Comparison of ENCODE assay signal across 12 cellular contexts in the genomic region with DNA sequence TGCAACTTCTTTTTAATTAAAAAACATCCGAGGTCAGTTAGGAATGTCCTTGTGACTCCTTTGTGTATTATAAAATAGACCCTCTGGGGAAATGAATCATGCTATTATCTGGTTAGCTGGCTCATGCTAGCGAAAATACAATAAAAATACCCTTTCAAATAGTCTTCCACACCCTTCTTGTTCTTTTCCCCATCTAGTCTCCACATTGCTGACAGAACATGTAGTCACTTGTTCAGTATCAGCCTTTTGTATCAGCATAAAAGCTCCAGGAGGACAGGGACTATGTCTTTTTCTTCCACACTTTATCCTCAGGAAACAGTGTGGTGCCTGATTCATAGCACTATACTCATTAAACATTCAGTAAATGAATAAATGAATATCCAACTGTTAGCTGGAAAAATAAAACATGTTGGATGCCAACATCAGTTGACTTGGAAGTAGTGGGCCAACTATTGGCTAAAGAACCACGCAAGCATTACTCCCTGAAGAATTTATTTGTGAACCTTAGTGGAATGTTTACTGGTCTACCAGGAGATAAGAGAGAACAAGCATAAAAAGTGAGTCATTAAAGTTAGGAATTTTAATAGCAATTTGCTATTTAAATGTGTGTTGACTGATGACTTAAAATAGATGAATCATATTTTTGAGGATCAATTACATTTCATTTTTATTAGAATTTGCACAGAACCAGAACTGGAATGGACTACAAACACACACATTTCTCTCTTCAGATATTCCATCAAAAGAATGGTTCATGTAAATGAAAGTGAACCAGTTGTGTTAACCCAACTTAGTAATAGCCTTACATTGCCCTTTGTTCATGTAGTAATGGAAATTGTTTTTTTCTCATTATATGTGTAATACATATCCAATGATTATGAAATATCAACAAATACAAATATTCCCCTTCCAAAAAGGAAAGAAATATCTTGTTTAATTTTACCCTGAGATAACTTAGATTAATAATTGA.
DNase-seq lines count a peak whose midpoint lies in the region; ATAC-seq and TF ChIP-seq lines count a peak whose summit lies in the region.
"Had no signal": no experiment of that assay in that cellular context is flagged by ENCODE, and none has a peak within 500 bp of the region (broad histone marks: within the 10 kb centered on the region; RNA-seq: fewer than 3 reads in every experiment).

No MANE protein-coding gene starts in this region.

- H4K20me1 ChIP-seq in hepatocyte (ENCODE audit: insufficient read depth, poor library complexity, severe bottlenecking), result no peaks in the 10 kb centered on the region

- H3K9me2 ChIP-seq in hepatocyte (replicated peaks; ENCODE audit: insufficient read depth), result no peaks in the 10 kb centered on the region

- no peaks in the 10 kb centered on the region for H3K4me1 ChIP-seq in hepatocyte (ENCODE audit: insufficient read depth)

- no peak for DNase-seq in Right ventricle myocardium superior
- no peak for DNase-seq in cardiac septum (ENCODE audit: low spot score)
- peak; percentile 82 for DNase-seq in astrocyte of the hippocampus (ENCODE audit: low read depth, low spot score)
- DNase-seq in hepatocyte (ENCODE audit: low spot score), result no peak
- no peak for DNase-seq in activated CD8-positive, alpha-beta memory T cell treated with anti-CD3 and anti-CD28 coated beads, Interleukin-2, amount 50 U/mL, for 48 hours
- no peak for DNase-seq in NCI-H2081 treated with DMSO at 0.1 percent for 48 hours (lab: John Stamatoyannopoulos, UW)
- no peak for DNase-seq in left lobe of liver (ENCODE audit: low spot score)
- no peak for DNase-seq in stimulated activated naive CD8-positive, alpha-beta T cell treated with anti-CD3 and anti-CD28 coated beads, Interleukin-15, Interleukin-2, amounts not matched to agents 100 U/mL and 50 U/mL, for 24 hours
- DNase-seq: activated CD4-positive, alpha-beta memory T cell treated with anti-CD3 and anti-CD28 coated beads for 36 hours; activated naive CD8-positive, alpha-beta T cell treated with anti-CD3 and anti-CD28 coated beads for 36 hours; NCI-H1436 treated with DMSO at 0.1 percent for 48 hours; RPMI8226 had no signal

- H3K36me3 ChIP-seq in hepatocyte (replicated peaks; ENCODE audit: insufficient read depth, low read depth), result no peaks in the 10 kb centered on the region

- WGBS in hepatocyte (ENCODE audit: low lambda C conversion rate, missing lambda C conversion rate), result 46% methylated on average over 3 of the region's 3 CpGs

- H3K4me2 ChIP-seq in hepatocyte, result no peak overlapping the region

- H3K9me3 ChIP-seq in hepatocyte (ENCODE audit: low read depth), result no peaks in the 10 kb centered on the region

- peak; percentile 86 for ATAC-seq in Right ventricle myocardium superior (ENCODE audit: poor library complexity)
- no peak for ATAC-seq in left lobe of liver
- ATAC-seq in stimulated activated naive CD8-positive, alpha-beta T cell treated with anti-CD3 and anti-CD28 coated beads, Interleukin-15, Interleukin-2, amounts not matched to agents 100 U/mL and 50 U/mL, for 24 hours, result no peak

- H3K27ac ChIP-seq in hepatocyte, result peak overlapping the region; percentile 64

- intact Hi-C loops in Right ventricle myocardium superior (cut with DNase I), result no loop called here
- intact Hi-C loops in cardiac septum (cut with DNase I), result no loop called here

- no peaks in the 10 kb centered on the region for H3K27me3 ChIP-seq in hepatocyte

- H3K4me3 ChIP-seq in hepatocyte, result no peak overlapping the region

- TF ChIP-seq CTCF in hepatocyte (IDR thresholded peaks at IDR 0.05; ENCODE audit: poor library complexity), result no peak

- H3K79me2 ChIP-seq in hepatocyte, result no peaks in the 10 kb centered on the region

- H2AFZ ChIP-seq in hepatocyte, result no peak overlapping the region
